8 cellular contexts compared by ENCODE assay signal in the genomic region with DNA sequence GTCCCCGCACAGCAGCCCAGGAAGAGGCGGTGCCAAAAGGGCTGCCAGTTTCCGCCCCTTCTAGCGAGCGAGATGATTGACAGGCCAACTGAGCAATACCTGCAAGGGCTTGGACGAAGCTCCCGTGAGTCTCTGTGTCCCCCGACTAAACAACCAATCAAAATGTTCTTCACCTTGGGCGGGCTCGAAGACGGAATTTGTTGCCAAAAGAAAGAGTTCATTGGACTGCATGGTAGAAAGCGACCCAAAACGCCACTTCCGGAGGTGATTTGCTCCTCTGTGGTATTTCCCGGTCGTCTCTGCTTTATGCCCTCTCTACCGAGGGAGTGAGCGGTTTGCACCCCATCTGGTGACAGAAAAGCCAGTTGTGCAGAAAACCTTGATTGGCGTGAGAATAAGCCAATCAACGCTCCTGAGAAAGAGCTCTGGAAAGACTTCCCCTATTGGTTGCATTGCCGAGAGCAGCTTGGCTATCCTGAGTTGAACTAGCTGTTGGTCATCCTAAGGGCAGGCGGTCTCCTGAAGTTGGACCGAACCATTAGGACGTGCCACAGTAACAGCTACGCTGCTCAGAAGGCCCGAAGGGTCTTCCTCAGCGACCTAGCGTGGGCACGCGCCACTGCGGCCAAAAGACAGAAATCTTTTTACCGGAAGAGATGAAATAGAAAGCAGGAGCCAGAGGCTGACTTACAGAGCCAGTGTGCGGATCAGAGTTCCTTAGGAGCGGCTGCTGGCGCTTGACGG. TPM values are rescaled to one million over a fixed set of nuclear protein-coding genes. Genes with fewer than 3 reads are reported as not detected.
A peak's percentile ranks its signal among the peaks of the same experiment; 100 is the strongest.
DNase-seq lines count a peak whose midpoint lies in the region; ATAC-seq and TF ChIP-seq lines count a peak whose summit lies in the region.

No MANE protein-coding gene starts in this region.

- 0 to 1% (median 0%) methylated on average over 36 of the region's 36 CpGs for WGBS in adipose tissue, 3 donors
- 0 to 1% methylated on average over 36 of the region's 36 CpGs for WGBS in heart right ventricle, 2 donors

- peak; percentile 71 to 98 (median 91) for ATAC-seq in heart right ventricle

- in situ Hi-C loops in HAP-1 (cut with MboI; ENCODE audit: low sequenced_read_pairs) = no loop called here

- TF ChIP-seq POLR2A in GM10847 (IDR thresholded peaks at IDR 0.05; ENCODE audit: extremely low read depth, insufficient read length) = peak; percentile 89
- TF ChIP-seq POLR2A in Raji (IDR thresholded peaks at IDR 0.05; ENCODE audit: insufficient read depth, low read depth, low read length) = peak; percentile 98

- DNase-seq in HAP-1 (ENCODE audit: low spot score in 2 of 2) (peak; percentile 99 to 100), MG63 (peak; percentile 99), heart right ventricle (peak; percentile 56 to 99), pons (ENCODE audit: low spot score) (peak; percentile 100), HK-2 (ENCODE audit: unreplicated experiment) (no peak)

- no peaks in the 10 kb centered on the region for H3K36me3 ChIP-seq in HAP-1 (replicated peaks)
- H3K36me3 ChIP-seq in MG63 = peaks cover 2% of the 10 kb centered on the region; the same call in 1 of the 2 replicates
- no peaks in the 10 kb centered on the region for H3K36me3 ChIP-seq in heart right ventricle

- H3K9me3 ChIP-seq in HAP-1 = no peaks in the 10 kb centered on the region
- no peaks in the 10 kb centered on the region for H3K9me3 ChIP-seq in MG63
- no peaks in the 10 kb centered on the region for H3K9me3 ChIP-seq in heart right ventricle

- H3K27ac ChIP-seq in adipose tissue (ENCODE audit: low read depth, low read length) (peak overlapping the region; percentile 67), heart right ventricle (peak overlapping the region; percentile 80 to 99 (median 95))

- intact Hi-C loops in heart right ventricle (cut with DNase I) = loop anchor here in 3 of 10 donors (5.0 to 10.0 kb wide), 3 partner anchors 94 to 326 kb away; a partner anchor contains a TSS

- H3K4me1 ChIP-seq in HAP-1 (peaks cover 7% of the 10 kb centered on the region; the same call in 1 of the 2 replicates), heart right ventricle (peaks cover 2 to 45% (median 38%) of the 10 kb centered on the region in 9 donors)

- H3K27me3 ChIP-seq in HAP-1 (ENCODE audit: low read depth) (no peaks in the 10 kb centered on the region), MG63 (no peaks in the 10 kb centered on the region), heart right ventricle (no peaks in the 10 kb centered on the region)

- H3K4me3 ChIP-seq in HAP-1 = peak overlapping the region; percentile 54
- H3K4me3 ChIP-seq in MG63 = peak overlapping the region; percentile 78
- H3K4me3 ChIP-seq in heart right ventricle = peak overlapping the region; percentile 37 to 89 (median 85)

- TF ChIP-seq CTCF in heart right ventricle (IDR thresholded peaks at IDR 0.05) = peak in 3 of 9 donors; percentile 5 to 17 (median 9)

RNA-seq across cellular contexts. Expression of a gene that starts 0.5 kb away (rescaled TPM):
- total RNA-seq in MG63 (2014; rRNA removed; shearing (Covaris generic); ENCODE audit: low replicate concordance) = 44.8 and 50.2 TPM in 2 replicates
- polyA plus RNA-seq in adipose tissue (10 to 100 TPM; 15.6 to 31.4 (median 28.7) TPM), heart right ventricle (10 to 100 TPM; 18.0 to 21.7 TPM)
- total RNA-seq in heart right ventricle = 10 to 100 TPM; 33.2 to 51.7 (median 42.3) TPM
